8 cellular contexts compared by ENCODE assay signal in the genomic region with DNA sequence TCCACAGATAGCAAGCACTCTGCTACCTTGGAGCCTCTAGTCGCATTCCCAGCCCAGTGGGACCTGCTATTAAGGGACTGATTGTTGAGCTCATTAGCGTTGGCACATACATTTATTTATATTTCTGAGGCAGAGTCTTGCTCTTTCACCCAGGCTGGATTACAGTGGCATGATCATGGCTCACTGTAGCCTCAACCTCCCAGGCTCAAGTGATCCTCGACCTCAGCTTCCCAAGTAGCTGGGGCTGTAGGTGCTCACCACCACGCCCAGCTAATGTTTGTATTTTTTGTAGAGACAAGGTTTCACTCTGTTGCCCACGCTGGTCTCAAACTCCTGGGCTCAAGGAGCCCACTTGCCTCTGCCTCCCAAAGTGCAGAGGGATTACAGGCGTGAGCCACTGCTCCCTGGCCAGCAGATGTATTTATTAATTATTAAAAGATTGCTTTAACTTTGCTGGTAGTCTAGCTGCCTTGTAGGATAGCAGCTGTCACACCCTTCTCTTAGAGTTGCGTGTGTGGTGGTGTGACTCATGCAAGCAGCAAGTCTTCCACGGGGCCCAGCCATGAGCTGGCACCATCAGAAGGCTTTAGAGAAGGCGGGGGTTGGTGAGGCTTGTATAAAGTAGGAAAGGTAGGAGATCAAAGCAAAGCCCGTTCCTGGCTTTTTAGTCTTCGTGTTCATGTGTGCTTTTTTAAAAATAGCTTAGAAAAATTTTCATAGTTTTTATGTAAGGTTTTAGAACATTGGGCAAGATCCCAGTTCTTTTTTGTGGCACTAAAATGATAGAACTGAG. TPM values are rescaled to one million over a fixed set of nuclear protein-coding genes. Genes with fewer than 3 reads are reported as not detected.
A peak's percentile ranks its signal among the peaks of the same experiment; 100 is the strongest.
DNase-seq lines count a peak whose midpoint lies in the region; ATAC-seq and TF ChIP-seq lines count a peak whose summit lies in the region.

No MANE protein-coding gene starts in this region.

- intact Hi-C loops in cardiac septum (cut with DNase I) = no loop called here

- H3K9me3 ChIP-seq in BE2C (no peaks in the 10 kb centered on the region), HAP-1 (no peaks in the 10 kb centered on the region)

- ATAC-seq in HG03469 (IDR thresholded peaks at IDR 0.05; ENCODE audit: unreplicated experiment) = no peak

- H3K27me3 ChIP-seq in BE2C (no peaks in the 10 kb centered on the region), HAP-1 (ENCODE audit: low read depth) (no peaks in the 10 kb centered on the region)

- DNase-seq in LoVo (ENCODE audit: low spot score) = peak; percentile 86
- DNase-seq in activated CD8-positive, alpha-beta memory T cell treated with anti-CD3 and anti-CD28 coated beads, Interleukin-2, amount 50 U/mL, for 24 hours (ENCODE audit: extremely low read depth) = peak; percentile 21
- DNase-seq in glomerular visceral epithelial cell (ENCODE audit: extremely low spot score) = peak; percentile 95
- DNase-seq in stimulated activated CD8-positive, alpha-beta memory T cell treated with anti-CD3 and anti-CD28 coated beads, Interleukin-12 subunit alpha, Interleukin-12 subunit beta, amount 100 ng/mL, for 4 hours (ENCODE audit: low read depth) = peak; percentile 13
- no peak for DNase-seq in BE2C
- DNase-seq in HAP-1 (ENCODE audit: low spot score in 2 of 2) = no peak
- no peak for DNase-seq in cardiac septum (ENCODE audit: low spot score)

- in situ Hi-C loops in HAP-1 (cut with MboI; ENCODE audit: low sequenced_read_pairs) = no loop called here

- H3K4me3 ChIP-seq in BE2C (ENCODE audit: low read depth, low read length) (no peak overlapping the region), HAP-1 (no peak overlapping the region)

- H3K36me3 ChIP-seq in BE2C = peaks cover 47% of the 10 kb centered on the region
- H3K36me3 ChIP-seq in HAP-1 (replicated peaks) = peaks cover 33% of the 10 kb centered on the region

- TF ChIP-seq CTCF in BE2C (IDR thresholded peaks at IDR 0.05; ENCODE audit: low read depth, low read length) = no peak

- H3K4me1 ChIP-seq in BE2C (no peaks in the 10 kb centered on the region), HAP-1 (no peaks in the 10 kb centered on the region)

RNA-seq across cellular contexts. Expression of a gene that starts 16.5 kb away (rescaled TPM):
- polyA plus RNA-seq in BE2C (2012; ENCODE audit: insufficient read depth, insufficient read length, low read depth) = 29.2 TPM
- total RNA-seq in cardiac septum = 3.0 TPM

RNA-seq across cellular contexts. Expression of a gene that starts 40.5 kb away (rescaled TPM):
- 85.5 TPM for polyA plus RNA-seq in BE2C (2012; ENCODE audit: insufficient read depth, insufficient read length, low read depth)
- total RNA-seq in cardiac septum = not detected

RNA-seq across cellular contexts. Expression of a gene that starts 40.7 kb away (rescaled TPM):
- polyA plus RNA-seq in BE2C (2012; ENCODE audit: insufficient read depth, insufficient read length, low read depth) = 53.6 TPM
- 1.7 TPM for total RNA-seq in cardiac septum

Comparison
In these comparisons a context has a peak if more than half of its experiments do, and no peak if none do; other contexts are left out.
1. DNase-seq: peak in LoVo (single experiment), activated CD8-positive, alpha-beta memory T cell treated with anti-CD3 and anti-CD28 coated beads, Interleukin-2, amount 50 U/mL, for 24 hours (single experiment), glomerular visceral epithelial cell (single experiment) and stimulated activated CD8-positive, alpha-beta memory T cell treated with anti-CD3 and anti-CD28 coated beads, Interleukin-12 subunit alpha, Interleukin-12 subunit beta, amount 100 ng/mL, for 4 hours (single experiment); none in BE2C (single experiment), HAP-1 (0 of 2) and cardiac septum (single experiment).